In genomic region chr22:11628651-11629511, GRCh38 we compare ENCODE assay signal across 16 cellular contexts.
"Had no signal": no experiment of that assay in that cellular context is flagged by ENCODE, and none has a peak within 500 bp of the region (broad histone marks: within the 10 kb centered on the region; RNA-seq: fewer than 3 reads in every experiment).

No MANE protein-coding gene starts in this region.

- H3K27me3 ChIP-seq: ascending aorta, foreskin keratinocyte, heart right ventricle, sigmoid colon had no signal

- DNase-seq: activated CD4-positive, alpha-beta memory T cell treated with anti-CD3 and anti-CD28 coated beads, Interleukin-2, amount 10 ng/mL, durations not matched to agents 7 days and 5 days; activated CD4-positive, alpha-beta T cell treated with anti-CD3 and anti-CD28 coated beads for 36 hours; activated CD8-positive, alpha-beta memory T cell treated with anti-CD3 and anti-CD28 coated beads, Interleukin-2, amount 50 U/mL, for 4 hours; activated naive CD4-positive, alpha-beta T cell; activated T-cell treated with anti-CD3 and anti-CD28 coated beads, Interleukin-2, amount 50 U/mL, for 72 hours; foreskin keratinocyte; heart right ventricle; naive thymus-derived CD8-positive, alpha-beta T cell; nucleus accumbens; sigmoid colon; stimulated activated CD4-positive, alpha-beta T cell treated with anti-CD3 and anti-CD28 coated beads, Interleukin-12 subunit alpha, Interleukin-12 subunit beta, amount 100 ng/mL, for 4 hours; stimulated activated naive CD4-positive, alpha-beta T cell treated with Interleukin-2 at 50 U/mL for 16 hours had no signal

- H3K4me3 ChIP-seq: ascending aorta, dorsolateral prefrontal cortex, heart right ventricle, lung, psoas muscle, sigmoid colon had no signal

- H3K27me3 Mint-ChIP-seq: activated CD4-positive, alpha-beta memory T cell treated with anti-CD3 and anti-CD28 coated beads, Interleukin-2, amount 10 ng/mL, durations not matched to agents 7 days and 5 days; activated CD4-positive, alpha-beta T cell treated with anti-CD3 and anti-CD28 coated beads for 36 hours; naive thymus-derived CD8-positive, alpha-beta T cell had no signal

- H3K4me1 ChIP-seq: ascending aorta, foreskin keratinocyte, heart right ventricle, psoas muscle, sigmoid colon had no signal

- H3K36me3 ChIP-seq: ascending aorta, heart right ventricle, sigmoid colon had no signal

- ATAC-seq: activated CD4-positive, alpha-beta T cell treated with anti-CD3 and anti-CD28 coated beads for 36 hours; activated T-cell treated with anti-CD3 and anti-CD28 coated beads, Interleukin-2, amount 50 U/mL, for 72 hours; foreskin keratinocyte; naive thymus-derived CD8-positive, alpha-beta T cell had no signal

- H3K4me3 Mint-ChIP-seq: activated CD4-positive, alpha-beta memory T cell treated with anti-CD3 and anti-CD28 coated beads, Interleukin-2, amount 10 ng/mL, durations not matched to agents 7 days and 5 days; activated CD4-positive, alpha-beta T cell treated with anti-CD3 and anti-CD28 coated beads for 36 hours; activated T-cell treated with anti-CD3 and anti-CD28 coated beads, Interleukin-2, amount 50 U/mL, for 72 hours; naive thymus-derived CD8-positive, alpha-beta T cell had no signal

- H3K4me1 Mint-ChIP-seq: activated CD4-positive, alpha-beta memory T cell treated with anti-CD3 and anti-CD28 coated beads, Interleukin-2, amount 10 ng/mL, durations not matched to agents 7 days and 5 days; activated CD4-positive, alpha-beta T cell treated with anti-CD3 and anti-CD28 coated beads for 36 hours; naive thymus-derived CD8-positive, alpha-beta T cell had no signal

- H3K27ac ChIP-seq: ascending aorta, dorsolateral prefrontal cortex, foreskin keratinocyte, heart right ventricle, psoas muscle, sigmoid colon had no signal

- H3K27ac Mint-ChIP-seq: activated CD4-positive, alpha-beta memory T cell treated with anti-CD3 and anti-CD28 coated beads, Interleukin-2, amount 10 ng/mL, durations not matched to agents 7 days and 5 days; activated CD4-positive, alpha-beta T cell treated with anti-CD3 and anti-CD28 coated beads for 36 hours; activated T-cell treated with anti-CD3 and anti-CD28 coated beads, Interleukin-2, amount 50 U/mL, for 72 hours; naive thymus-derived CD8-positive, alpha-beta T cell had no signal
